12 cellular contexts compared by ENCODE assay signal in genomic region chr12:31922341-31923062, GRCh38. TPM values are rescaled to one million over a fixed set of nuclear protein-coding genes. Genes with fewer than 3 reads are reported as not detected.
DNase-seq lines count a peak whose midpoint lies in the region; ATAC-seq and TF ChIP-seq lines count a peak whose summit lies in the region.
"Had no signal": no experiment of that assay in that cellular context is flagged by ENCODE, and none has a peak within 500 bp of the region (broad histone marks: within the 10 kb centered on the region; RNA-seq: fewer than 3 reads in every experiment).

No MANE protein-coding gene starts in this region.

- no peak overlapping the region for H2AK5ac ChIP-seq in mesendoderm (ENCODE audit: low read length)

- no peaks in the 10 kb centered on the region for H3K79me1 ChIP-seq in mesendoderm (ENCODE audit: low read length)

- no peak overlapping the region for H3K27ac Mint-ChIP-seq in activated CD4-positive, alpha-beta T cell treated with anti-CD3 and anti-CD28 coated beads, Interleukin-2, amount 10 ng/mL, durations not matched to agents 24 days and 14 days

- H2BK5ac ChIP-seq in mesendoderm (ENCODE audit: low read length): no peak overlapping the region

- H3K4me3 ChIP-seq in HFF-Myc (replicated peaks; ENCODE audit: low read depth, low read length) (no peak overlapping the region), NB4 (ENCODE audit: low read depth, low read length) (no peak overlapping the region), mesendoderm (ENCODE audit: low read length) (no peak overlapping the region), mucosa of descending colon (no peak overlapping the region)
- H3K4me3 ChIP-seq: uterus had no signal

- ATAC-seq in mucosa of descending colon: no peak
- ATAC-seq in HG03175 (IDR thresholded peaks at IDR 0.05; ENCODE audit: unreplicated experiment): no peak

- DNase-seq in HFF-Myc (ENCODE audit: extremely low read depth, low read depth): peak; percentile 21
- DNase-seq in NB4 (ENCODE audit: low read depth): peak; percentile 47
- peak; percentile 66 for DNase-seq in astrocyte of the hippocampus (ENCODE audit: low read depth, low spot score)
- peak; percentile 37 for DNase-seq in mesendoderm
- DNase-seq in mucosa of descending colon: no peak
- no peak for DNase-seq in activated CD4-positive, alpha-beta T cell treated with anti-CD3 and anti-CD28 coated beads, Interleukin-2, amount 10 ng/mL, durations not matched to agents 24 days and 14 days
- DNase-seq: activated CD4-positive, CD25-positive, alpha-beta regulatory T cell; effector CD8-positive, alpha-beta T cell; NCI-H1694; uterus had no signal

- no peak overlapping the region for H3K18ac ChIP-seq in mesendoderm (ENCODE audit: low read length)

- no peak overlapping the region for H3K4me2 ChIP-seq in mesendoderm (ENCODE audit: low read length)

- no peaks in the 10 kb centered on the region for H3K36me3 ChIP-seq in mesendoderm (ENCODE audit: control insufficient read depth, insufficient read depth, low read length)
- no peaks in the 10 kb centered on the region for H3K36me3 ChIP-seq in mucosa of descending colon (ENCODE audit: low read depth)
- H3K36me3 ChIP-seq: uterus had no signal

- no peaks in the 10 kb centered on the region for H3K79me2 ChIP-seq in mesendoderm (ENCODE audit: control insufficient read depth, insufficient read depth, low read length)

- H3K9ac ChIP-seq in mesendoderm (ENCODE audit: low read length): no peak overlapping the region

- no peak overlapping the region for H4K5ac ChIP-seq in mesendoderm (ENCODE audit: low read length)

- H3K36me3 Mint-ChIP-seq in activated CD4-positive, alpha-beta T cell treated with anti-CD3 and anti-CD28 coated beads, Interleukin-2, amount 10 ng/mL, durations not matched to agents 24 days and 14 days (ENCODE audit: low read depth): peaks cover 24% of the 10 kb centered on the region

- H3K27me3 Mint-ChIP-seq in activated CD4-positive, alpha-beta T cell treated with anti-CD3 and anti-CD28 coated beads, Interleukin-2, amount 10 ng/mL, durations not matched to agents 24 days and 14 days: no peaks in the 10 kb centered on the region
- H3K27me3 Mint-ChIP-seq: activated naive CD8-positive, alpha-beta T cell had no signal

- peaks cover 18% of the 10 kb centered on the region for H3K9me3 Mint-ChIP-seq in activated CD4-positive, alpha-beta T cell treated with anti-CD3 and anti-CD28 coated beads, Interleukin-2, amount 10 ng/mL, durations not matched to agents 24 days and 14 days

- peaks cover 21% of the 10 kb centered on the region for H3K9me3 ChIP-seq in mucosa of descending colon

- no peak overlapping the region for H3K56ac ChIP-seq in mesendoderm (ENCODE audit: low read length)

- no peak overlapping the region for H3K4me3 Mint-ChIP-seq in activated CD4-positive, alpha-beta T cell treated with anti-CD3 and anti-CD28 coated beads, Interleukin-2, amount 10 ng/mL, durations not matched to agents 24 days and 14 days
- H3K4me3 Mint-ChIP-seq: activated naive CD8-positive, alpha-beta T cell had no signal

- H3K27ac ChIP-seq in mesendoderm (ENCODE audit: low read depth, low read length): no peak overlapping the region
- H3K27ac ChIP-seq: uterus had no signal

- H3K27me3 ChIP-seq in mesendoderm (ENCODE audit: insufficient read depth, low read length, poor library complexity): no peaks in the 10 kb centered on the region
- H3K27me3 ChIP-seq: uterus had no signal

- no peak overlapping the region for H3K4ac ChIP-seq in mesendoderm (ENCODE audit: low read depth, low read length)

- no peak overlapping the region for H4K8ac ChIP-seq in mesendoderm (ENCODE audit: low read depth, low read length)

- H3K4me1 Mint-ChIP-seq in activated CD4-positive, alpha-beta T cell treated with anti-CD3 and anti-CD28 coated beads, Interleukin-2, amount 10 ng/mL, durations not matched to agents 24 days and 14 days: peaks cover 1% of the 10 kb centered on the region

- TF ChIP-seq POLR2A in NB4 (IDR thresholded peaks at IDR 0.05; ENCODE audit: extremely low read depth, insufficient read length): no peak

- no CpG with 5 or more reads among the region's 1 CpG for WGBS in mesendoderm (ENCODE audit: extremely low coverage, insufficient coverage, low lambda C conversion rate)

- TF ChIP-seq CTCF in HFF-Myc (IDR thresholded peaks at IDR 0.05; ENCODE audit: low read depth, low read length, missing control alignments) (no peak), NB4 (IDR thresholded peaks at IDR 0.05; ENCODE audit: low read depth, low read length) (no peak), mucosa of descending colon (IDR thresholded peaks at IDR 0.05) (no peak)

- H2BK120ac ChIP-seq in mesendoderm (ENCODE audit: low read depth, low read length): no peak overlapping the region

- no peak overlapping the region for H3K23ac ChIP-seq in mesendoderm (ENCODE audit: low read length)

- intact Hi-C loops in mucosa of descending colon (cut with DNase I, micrococcal nuclease): no loop called here
- intact Hi-C loops in activated CD4-positive, alpha-beta T cell treated with anti-CD3 and anti-CD28 coated beads, Interleukin-2, amount 10 ng/mL, durations not matched to agents 24 days and 14 days (cut with micrococcal nuclease): no loop called here

- no peaks in the 10 kb centered on the region for H3K4me1 ChIP-seq in mesendoderm (ENCODE audit: control insufficient read depth, low read depth, low read length)
- no peaks in the 10 kb centered on the region for H3K4me1 ChIP-seq in mucosa of descending colon (ENCODE audit: low read depth)
- H3K4me1 ChIP-seq: uterus had no signal

- no peak overlapping the region for H2BK15ac ChIP-seq in mesendoderm (replicated peaks; ENCODE audit: low read depth)

RNA-seq across cellular contexts. Expression of gene RESF1, which starts 36.7 kb away (rescaled TPM):
- polyA plus RNA-seq in mesendoderm (2013, experiment 1 of 2): 90.8 TPM
- 95.0 TPM for polyA plus RNA-seq in mesendoderm (2013, experiment 2 of 2)
- 10 to 100 TPM; 41.5 to 47.3 (median 46.8) TPM for total RNA-seq in mucosa of descending colon
- total RNA-seq in activated CD4-positive, alpha-beta T cell treated with anti-CD3 and anti-CD28 coated beads, Interleukin-2, amount 10 ng/mL, durations not matched to agents 24 days and 14 days: 51.1 and 55.5 TPM in 2 replicates

Comparison
In these comparisons a context has a peak if more than half of its experiments do, and no peak if none do; other contexts are left out.
1. DNase-seq: peak in HFF-Myc (single experiment), NB4 (single experiment), astrocyte of the hippocampus (single experiment) and mesendoderm (single experiment); none in mucosa of descending colon (0 of 3) and activated CD4-positive, alpha-beta T cell treated with anti-CD3 and anti-CD28 coated beads, Interleukin-2, amount 10 ng/mL, durations not matched to agents 24 days and 14 days (single experiment).